In genomic region chr12:105330938-105331804, GRCh38 we compare ENCODE assay signal across 8 cellular contexts. TPM values are rescaled to one million over a fixed set of nuclear protein-coding genes. Genes with fewer than 3 reads are reported as not detected.
DNase-seq lines count a peak whose midpoint lies in the region; ATAC-seq and TF ChIP-seq lines count a peak whose summit lies in the region.

No MANE protein-coding gene starts in this region.

- peak overlapping the region; percentile 75 for H3K9ac ChIP-seq in BLaER1

- H3K4me2 ChIP-seq in BLaER1 (peak overlapping the region; percentile 87), osteoblast (ENCODE audit: insufficient read depth, low read length) (peak overlapping the region; percentile 88)

- DNase-seq in GM19238 (ENCODE audit: insufficient read length, low spot score) (peak; percentile 14), LoVo (ENCODE audit: low spot score) (peak; percentile 32), fibroblast of mammary gland (ENCODE audit: low read depth) (no peak), osteoblast (ENCODE audit: insufficient read length, low spot score, missing footprints) (peak; percentile 82)
- DNase-seq in activated CD8-positive, alpha-beta memory T cell treated with anti-CD3 and anti-CD28 coated beads, Interleukin-2, amount 50 U/mL, for 4 hours: peak; percentile 40

- no peaks in the 10 kb centered on the region for H3K27me3 ChIP-seq in BLaER1
- H3K27me3 ChIP-seq in osteoblast (ENCODE audit: insufficient read depth, low read length): no peaks in the 10 kb centered on the region

- H3K4me1 ChIP-seq in BLaER1 (peaks cover 89% of the 10 kb centered on the region), osteoblast (ENCODE audit: insufficient read depth, low read length) (peaks cover 56% of the 10 kb centered on the region)

- H3K79me2 ChIP-seq in osteoblast (ENCODE audit: insufficient read depth, low read length): peaks cover 51% of the 10 kb centered on the region

- H3K4me3 ChIP-seq in BLaER1 (peak overlapping the region; percentile 81), fibroblast of mammary gland (ENCODE audit: control insufficient read depth, low read depth, low read length) (peak overlapping the region; percentile 72), osteoblast (ENCODE audit: insufficient read depth, low read length) (peak overlapping the region; percentile 83)

- no peaks in the 10 kb centered on the region for H4K20me1 ChIP-seq in BLaER1
- H4K20me1 ChIP-seq in osteoblast (ENCODE audit: insufficient read depth, low read length): no peaks in the 10 kb centered on the region

- H3K36me3 ChIP-seq in BLaER1 (peaks cover under 1% of the 10 kb centered on the region; the same call in 1 of the 2 replicates), osteoblast (ENCODE audit: insufficient read depth, low read length) (no peaks in the 10 kb centered on the region)

- H3K9me3 ChIP-seq in BLaER1: no peaks in the 10 kb centered on the region
- no peaks in the 10 kb centered on the region for H3K9me3 ChIP-seq in osteoblast (ENCODE audit: low read depth, low read length)

- H2AFZ ChIP-seq in osteoblast (ENCODE audit: low read length): peak overlapping the region; percentile 40

- H3K27ac ChIP-seq in BLaER1 (peak overlapping the region; percentile 80), osteoblast (ENCODE audit: low read depth, low read length) (peak overlapping the region; percentile 75)

- no peak for ATAC-seq in GM21786 (IDR thresholded peaks at IDR 0.05; ENCODE audit: unreplicated experiment)
- no peak for ATAC-seq in GM18858 (IDR thresholded peaks at IDR 0.05; ENCODE audit: unreplicated experiment)

- TF ChIP-seq CTCF in fibroblast of mammary gland (conservative IDR thresholded peaks at IDR 0.05; ENCODE audit: control insufficient read depth, insufficient read depth, low read depth, low read length) (no peak), osteoblast (IDR thresholded peaks at IDR 0.05; ENCODE audit: extremely low read depth, low read depth, low read length) (no peak)

RNA-seq across cellular contexts. Expression of gene C12orf75, which starts 0.7 kb away (rescaled TPM):
- total RNA-seq in osteoblast: 48.5 and 58.0 TPM in 2 replicates
